In genomic region chr10:50501478-50501877, GRCh38 we compare ENCODE assay signal across 1 cellular context.
A peak's percentile ranks its signal among the peaks of the same experiment; 100 is the strongest.
TF ChIP-seq lines count a peak whose summit lies in the region.

No MANE protein-coding gene starts in this region.

TF ChIP-seq in HEK293, 187 proteins besides CTCF, POLR2A, EP300 and RAD21 (continued from another document):
- no peak for TF ChIP-seq ZFP69B (tag by site-specific recombination; IDR thresholded peaks at IDR 0.05)
- no peak for TF ChIP-seq HIC1 (tag by site-specific recombination; IDR thresholded peaks at IDR 0.05)
- no peak for TF ChIP-seq ZNF18 (tag by site-specific recombination; IDR thresholded peaks at IDR 0.05)
- TF ChIP-seq SALL2 (tag by site-specific recombination; IDR thresholded peaks at IDR 0.05; ENCODE audit: borderline replicate concordance): no peak
- no peak for TF ChIP-seq ZNF155 (tag by site-specific recombination; IDR thresholded peaks at IDR 0.05)
- TF ChIP-seq PBX3 (CRISPR knock-in tag; IDR thresholded peaks at IDR 0.05): no peak
- no peak for TF ChIP-seq REPIN1 (tag by site-specific recombination; IDR thresholded peaks at IDR 0.05; ENCODE audit: low read depth)
- TF ChIP-seq ZNF521 (tag by site-specific recombination; IDR thresholded peaks at IDR 0.05): no peak
- TF ChIP-seq GLIS1 (tag by site-specific recombination; IDR thresholded peaks at IDR 0.05): no peak
- peak; percentile 41 for TF ChIP-seq ZFHX2 (tag by site-specific recombination; conservative IDR thresholded peaks at IDR 0.05)
- no peak for TF ChIP-seq KLF9 (tag by site-specific recombination; IDR thresholded peaks at IDR 0.05; ENCODE audit: low read depth)
- TF ChIP-seq ZNF704 (tag by site-specific recombination; IDR thresholded peaks at IDR 0.05): no peak
